In the genomic region with DNA sequence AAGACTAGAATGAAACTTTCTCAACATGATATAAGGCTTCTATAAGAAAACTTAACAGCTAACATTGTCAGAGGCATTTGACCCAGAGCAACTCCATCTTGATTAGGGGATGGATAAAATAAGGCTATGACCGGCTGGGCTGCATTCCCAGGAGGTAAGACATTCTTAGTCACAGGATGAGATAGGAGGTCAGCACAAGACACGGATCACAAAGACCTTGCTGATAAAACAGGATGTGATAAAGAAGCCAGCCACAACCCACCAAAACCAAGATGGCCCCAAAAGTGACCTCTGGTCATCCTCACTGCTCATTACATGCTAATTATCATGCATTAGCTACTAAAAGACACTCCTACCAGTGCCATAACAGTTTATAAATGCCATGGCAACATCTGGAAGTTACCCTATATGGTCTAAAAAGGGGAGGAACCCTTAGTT, we compare ENCODE assay signal across 1 cellular context.
TF ChIP-seq lines count a peak whose summit lies in the region.

No MANE protein-coding gene starts in this region.

TF ChIP-seq in K562, 482 proteins besides CTCF, POLR2A, EP300 and RAD21 (continued from another document and continues in another):
- no peak for TF ChIP-seq RREB1 (CRISPR knock-in tag; IDR thresholded peaks at IDR 0.05)
- TF ChIP-seq TOE1 (IDR thresholded peaks at IDR 0.05; ENCODE audit: borderline replicate concordance) = no peak
- no peak for TF ChIP-seq TOE1 (CRISPR knock-in tag; IDR thresholded peaks at IDR 0.05; ENCODE audit: borderline replicate concordance, low read depth)
- TF ChIP-seq, protein P1, sequence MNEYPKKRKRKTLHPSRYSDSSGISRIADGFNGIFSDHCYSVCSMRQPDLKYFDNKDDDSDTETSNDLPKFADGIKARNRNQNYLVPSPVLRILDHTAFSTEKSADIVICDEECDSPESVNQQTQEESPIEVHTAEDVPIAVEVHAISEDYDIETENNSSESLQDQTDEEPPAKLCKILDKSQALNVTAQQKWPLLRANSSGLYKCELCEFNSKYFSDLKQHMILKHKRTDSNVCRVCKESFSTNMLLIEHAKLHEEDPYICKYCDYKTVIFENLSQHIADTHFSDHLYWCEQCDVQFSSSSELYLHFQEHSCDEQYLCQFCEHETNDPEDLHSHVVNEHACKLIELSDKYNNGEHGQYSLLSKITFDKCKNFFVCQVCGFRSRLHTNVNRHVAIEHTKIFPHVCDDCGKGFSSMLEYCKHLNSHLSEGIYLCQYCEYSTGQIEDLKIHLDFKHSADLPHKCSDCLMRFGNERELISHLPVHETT (CRISPR knock-in tag; conservative IDR thresholded peaks at IDR 0.05 in 1 of 2, IDR thresholded peaks at IDR 0.05 in 1 of 2) = peak in 1 of 2 experiments; percentile 79; a peak in 2 of 4 replicates
- TF ChIP-seq ZNF398 (CRISPR knock-in tag; IDR thresholded peaks at IDR 0.05) = no peak
- TF ChIP-seq, protein P2, sequence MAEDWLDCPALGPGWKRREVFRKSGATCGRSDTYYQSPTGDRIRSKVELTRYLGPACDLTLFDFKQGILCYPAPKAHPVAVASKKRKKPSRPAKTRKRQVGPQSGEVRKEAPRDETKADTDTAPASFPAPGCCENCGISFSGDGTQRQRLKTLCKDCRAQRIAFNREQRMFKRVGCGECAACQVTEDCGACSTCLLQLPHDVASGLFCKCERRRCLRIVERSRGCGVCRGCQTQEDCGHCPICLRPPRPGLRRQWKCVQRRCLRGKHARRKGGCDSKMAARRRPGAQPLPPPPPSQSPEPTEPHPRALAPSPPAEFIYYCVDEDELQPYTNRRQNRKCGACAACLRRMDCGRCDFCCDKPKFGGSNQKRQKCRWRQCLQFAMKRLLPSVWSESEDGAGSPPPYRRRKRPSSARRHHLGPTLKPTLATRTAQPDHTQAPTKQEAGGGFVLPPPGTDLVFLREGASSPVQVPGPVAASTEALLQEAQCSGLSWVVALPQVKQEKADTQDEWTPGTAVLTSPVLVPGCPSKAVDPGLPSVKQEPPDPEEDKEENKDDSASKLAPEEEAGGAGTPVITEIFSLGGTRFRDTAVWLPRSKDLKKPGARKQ (CRISPR knock-in tag; IDR thresholded peaks at IDR 0.05) = no peak
- no peak for TF ChIP-seq MYC (IDR thresholded peaks at IDR 0.05; ENCODE audit: low read depth, low read length)
- TF ChIP-seq MYC (CRISPR knock-in tag; IDR thresholded peaks at IDR 0.05; ENCODE audit: borderline replicate concordance, low read depth) = no peak
- TF ChIP-seq FOXK2 (conservative IDR thresholded peaks at IDR 0.05 in 1 of 2, IDR thresholded peaks at IDR 0.05 in 1 of 2; ENCODE audit: low read depth in 2 of 2) = no peak
- TF ChIP-seq SNIP1 (IDR thresholded peaks at IDR 0.05; ENCODE audit: low read depth) = no peak
- no peak for TF ChIP-seq ZNF696 (CRISPR knock-in tag; conservative IDR thresholded peaks at IDR 0.05)
- no peak for TF ChIP-seq ZFP30 (CRISPR knock-in tag; IDR thresholded peaks at IDR 0.05; ENCODE audit: borderline replicate concordance)
- TF ChIP-seq ZBTB40 (IDR thresholded peaks at IDR 0.05) = no peak
- no peak for TF ChIP-seq ZBTB40 (CRISPR knock-in tag; IDR thresholded peaks at IDR 0.05)
- TF ChIP-seq NFIC (IDR thresholded peaks at IDR 0.05) = no peak
- no peak for TF ChIP-seq XRCC4 (IDR thresholded peaks at IDR 0.05; ENCODE audit: extremely low read depth, insufficient read depth, insufficient read length)
- no peak for TF ChIP-seq ZNF436 (CRISPR knock-in tag; IDR thresholded peaks at IDR 0.05)
- TF ChIP-seq ZNF408 (CRISPR knock-in tag; IDR thresholded peaks at IDR 0.05; ENCODE audit: low read depth) = no peak
- TF ChIP-seq SNAPC5 (CRISPR knock-in tag; IDR thresholded peaks at IDR 0.05) = no peak
- no peak for TF ChIP-seq BRD4 (IDR thresholded peaks at IDR 0.05)
- TF ChIP-seq CSDE1 (IDR thresholded peaks at IDR 0.05) = no peak
- no peak for TF ChIP-seq E4F1 (CRISPR knock-in tag; IDR thresholded peaks at IDR 0.05; ENCODE audit: borderline replicate concordance)
- TF ChIP-seq HDGF (IDR thresholded peaks at IDR 0.05) = no peak
- TF ChIP-seq MCM7 (IDR thresholded peaks at IDR 0.05) = no peak
- TF ChIP-seq NFYB (IDR thresholded peaks at IDR 0.05; ENCODE audit: extremely low read depth, insufficient read length) = no peak
